ENCODE assay signal across 1 cellular context in genomic region chr2:88136817-88137216, GRCh38.
A peak's percentile ranks its signal among the peaks of the same experiment; 100 is the strongest.
TF ChIP-seq lines count a peak whose summit lies in the region.

No MANE protein-coding gene starts in this region.

TF ChIP-seq in HepG2, 621 proteins besides CTCF, POLR2A, EP300 and RAD21 (continued from another document and continues in another):
- TF ChIP-seq TRAFD1 (CRISPR knock-in tag; IDR thresholded peaks at IDR 0.05; ENCODE audit: borderline replicate concordance) (no peak), RFXAP (CRISPR knock-in tag; IDR thresholded peaks at IDR 0.05; ENCODE audit: borderline replicate concordance) (no peak), EHMT2 (IDR thresholded peaks at IDR 0.05; ENCODE audit: borderline replicate concordance, low read depth, low read length) (no peak), ZNF614 (CRISPR knock-in tag; IDR thresholded peaks at IDR 0.05; ENCODE audit: borderline replicate concordance) (no peak; the same call in 1 of the 2 replicates), KLF16 (CRISPR knock-in tag; IDR thresholded peaks at IDR 0.05) (no peak), ARNT (IDR thresholded peaks at IDR 0.05) (no peak), ZXDC (CRISPR knock-in tag; IDR thresholded peaks at IDR 0.05) (no peak), IKZF1 (IDR thresholded peaks at IDR 0.05) (no peak), ZBTB10 (CRISPR knock-in tag; IDR thresholded peaks at IDR 0.05; ENCODE audit: borderline replicate concordance) (no peak), ATF2 (CRISPR knock-in tag; IDR thresholded peaks at IDR 0.05) (no peak), ZNF597 (CRISPR knock-in tag; IDR thresholded peaks at IDR 0.05) (no peak), ZHX2 (IDR thresholded peaks at IDR 0.05; ENCODE audit: low read depth) (no peak), ZHX2 (CRISPR knock-in tag; IDR thresholded peaks at IDR 0.05; ENCODE audit: borderline replicate concordance) (no peak), ZBTB14 (CRISPR knock-in tag; IDR thresholded peaks at IDR 0.05) (no peak), MTF2 (CRISPR knock-in tag; IDR thresholded peaks at IDR 0.05; ENCODE audit: borderline replicate concordance) (no peak), ELF1 (CRISPR knock-in tag; IDR thresholded peaks at IDR 0.05) (peak; percentile 45; the same call in 1 of the 2 replicates), ZMAT5 (CRISPR knock-in tag; IDR thresholded peaks at IDR 0.05; ENCODE audit: borderline replicate concordance, low read depth) (no peak), ZFP36 (IDR thresholded peaks at IDR 0.05; ENCODE audit: borderline replicate concordance, low read depth, low read length, partially characterized antibody) (no peak), GABPB1 (CRISPR knock-in tag; IDR thresholded peaks at IDR 0.05) (no peak), ZNF781 (CRISPR knock-in tag; IDR thresholded peaks at IDR 0.05; ENCODE audit: borderline replicate concordance, not compliant biosample characterization) (no peak), HINFP (CRISPR knock-in tag; IDR thresholded peaks at IDR 0.05; ENCODE audit: low read depth) (no peak), KDM6A (CRISPR knock-in tag; IDR thresholded peaks at IDR 0.05; ENCODE audit: low read depth) (no peak; the same call in 1 of the 2 replicates), ZNF792 (CRISPR knock-in tag; IDR thresholded peaks at IDR 0.05) (peak; percentile 82), ZNF280D (CRISPR knock-in tag; IDR thresholded peaks at IDR 0.05) (no peak), ZFP37 (CRISPR knock-in tag; IDR thresholded peaks at IDR 0.05; ENCODE audit: borderline replicate concordance) (no peak), ZNF235 (CRISPR knock-in tag; IDR thresholded peaks at IDR 0.05; ENCODE audit: borderline replicate concordance) (no peak), DMTF1 (CRISPR knock-in tag; IDR thresholded peaks at IDR 0.05) (no peak), ZNF737 (CRISPR knock-in tag; IDR thresholded peaks at IDR 0.05; ENCODE audit: borderline replicate concordance) (no peak)
